In the genomic region with DNA sequence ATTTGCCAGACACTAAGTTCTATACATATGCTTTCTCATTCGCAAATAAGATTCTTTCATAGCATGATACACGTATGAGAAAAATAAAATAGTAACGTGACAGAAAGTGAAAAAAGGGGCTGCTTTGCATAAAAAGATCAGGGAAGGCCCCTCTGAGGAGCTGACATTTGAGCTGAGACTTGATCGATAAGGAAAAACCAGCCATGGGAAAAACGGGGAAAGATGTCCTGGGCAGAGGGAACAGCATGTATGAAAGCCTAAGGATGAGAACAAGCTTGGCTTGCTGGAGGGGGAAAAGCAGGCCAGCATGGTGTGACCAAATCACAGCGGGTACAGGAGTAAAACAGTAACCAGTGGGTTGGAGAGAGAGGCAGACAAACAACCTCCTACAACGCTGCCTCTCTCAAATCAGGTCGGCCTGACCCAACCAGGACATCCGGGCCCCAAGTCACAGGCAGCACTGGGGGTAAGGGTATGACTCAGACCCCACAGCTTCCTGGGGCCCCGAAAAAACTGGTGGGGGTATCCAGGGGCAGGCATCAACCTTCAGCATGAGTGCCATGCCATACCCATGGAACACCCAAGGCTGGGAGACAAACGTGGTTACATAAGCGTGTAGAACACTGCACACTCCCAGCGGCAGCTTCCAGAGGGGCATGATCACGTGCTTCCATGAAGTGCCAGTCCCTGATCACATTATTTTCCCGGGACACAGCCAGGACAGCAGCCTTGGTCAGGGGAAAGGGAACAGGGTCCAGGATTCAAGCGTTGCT, we compare ENCODE assay signal across 9 cellular contexts. TPM values are rescaled to one million over a fixed set of nuclear protein-coding genes. Genes with fewer than 3 reads are reported as not detected.
DNase-seq lines count a peak whose midpoint lies in the region; ATAC-seq and TF ChIP-seq lines count a peak whose summit lies in the region.
"Had no signal": no experiment of that assay in that cellular context is flagged by ENCODE, and none has a peak within 500 bp of the region (broad histone marks: within the 10 kb centered on the region; RNA-seq: fewer than 3 reads in every experiment).

No MANE protein-coding gene starts in this region.

- H3K36me3 Mint-ChIP-seq in activated CD4-positive, alpha-beta T cell treated with anti-CD3 and anti-CD28 coated beads, Interleukin-2, amount 10 ng/mL, durations not matched to agents 24 days and 14 days (ENCODE audit: low read depth), result peaks cover 65% of the 10 kb centered on the region

- H3K4me1 ChIP-seq in esophagus squamous epithelium, result peaks cover 42 to 86% (median 61%) of the 10 kb centered on the region in 3 donors

- no peak for TF ChIP-seq CTCF in esophagus squamous epithelium (IDR thresholded peaks at IDR 0.05)

- no peaks in the 10 kb centered on the region for H3K9me3 ChIP-seq in esophagus squamous epithelium

- H3K4me1 Mint-ChIP-seq in activated CD4-positive, alpha-beta T cell treated with anti-CD3 and anti-CD28 coated beads, Interleukin-2, amount 10 ng/mL, durations not matched to agents 24 days and 14 days, result peaks cover 65% of the 10 kb centered on the region

- WGBS in esophagus squamous epithelium, 2 donors, result 62 to 76% methylated on average over 10 to 12 of the region's 16 CpGs

- H3K27me3 Mint-ChIP-seq in activated CD4-positive, alpha-beta T cell treated with anti-CD3 and anti-CD28 coated beads, Interleukin-2, amount 10 ng/mL, durations not matched to agents 24 days and 14 days, result no peaks in the 10 kb centered on the region

- H3K4me3 Mint-ChIP-seq in activated CD4-positive, alpha-beta T cell treated with anti-CD3 and anti-CD28 coated beads, Interleukin-2, amount 10 ng/mL, durations not matched to agents 24 days and 14 days, result peak overlapping the region; percentile 82

- H3K36me3 ChIP-seq in esophagus squamous epithelium (peaks cover 0 to 14% (median 0%) of the 10 kb centered on the region in 3 donors), H7 (replicated peaks; ENCODE audit: control insufficient read depth, insufficient read depth, low read length) (no peaks in the 10 kb centered on the region; the same call in 1 of the 2 replicates)

- no peak for TF ChIP-seq POLR2A in esophagus squamous epithelium (IDR thresholded peaks at IDR 0.05)

- H3K27ac Mint-ChIP-seq in activated CD4-positive, alpha-beta T cell treated with anti-CD3 and anti-CD28 coated beads, Interleukin-2, amount 10 ng/mL, durations not matched to agents 24 days and 14 days, result peak overlapping the region; percentile 94

- H3K27me3 ChIP-seq in esophagus squamous epithelium (no peaks in the 10 kb centered on the region), H7 (ENCODE audit: control insufficient read depth, insufficient read depth, low read length) (no peaks in the 10 kb centered on the region)

- peak overlapping the region in 2 of 4 donors; percentile 90 to 94 for H3K4me3 ChIP-seq in esophagus squamous epithelium
- H3K4me3 ChIP-seq in H7 (ENCODE audit: insufficient read depth, low read depth, low read length), result no peak overlapping the region

- H3K9me3 Mint-ChIP-seq in activated CD4-positive, alpha-beta T cell treated with anti-CD3 and anti-CD28 coated beads, Interleukin-2, amount 10 ng/mL, durations not matched to agents 24 days and 14 days, result no peaks in the 10 kb centered on the region

- H3K27ac ChIP-seq in esophagus squamous epithelium, result peak overlapping the region; percentile 13 to 99 (median 44)

- intact Hi-C loops in activated CD4-positive, alpha-beta T cell treated with anti-CD3 and anti-CD28 coated beads, Interleukin-2, amount 10 ng/mL, durations not matched to agents 24 days and 14 days (cut with micrococcal nuclease), result loop anchor here (1.0 to 2.0 kb wide), 6 partner anchors 9 to 174 kb away; a partner anchor contains a TSS
- intact Hi-C loops in esophagus squamous epithelium (cut with DNase I), result no loop called here

- ATAC-seq in GM18909 (IDR thresholded peaks at IDR 0.05; ENCODE audit: poor library complexity, unreplicated experiment) (peak; percentile 54), HG03064 (IDR thresholded peaks at IDR 0.05; ENCODE audit: low read depth, unreplicated experiment) (peak; percentile 40)

- peak; percentile 88 for DNase-seq in activated CD4-positive, alpha-beta T cell treated with anti-CD3 and anti-CD28 coated beads, Interleukin-2, amount 10 ng/mL, durations not matched to agents 24 days and 14 days
- DNase-seq in esophagus squamous epithelium (lab: John Stamatoyannopoulos, UW), result no peak
- peak; percentile 51 to 80 (median 65) for DNase-seq in stimulated activated CD4-positive, alpha-beta T cell treated with anti-CD3 and anti-CD28 coated beads, TNF-alpha, amount 100 ng/mL, for 24 hours (ENCODE audit: low read depth in 3 of 3)
- DNase-seq in NCI-H2171 (lab: John Stamatoyannopoulos, UW), result no peak
- no peak for DNase-seq in H7
- no peak for DNase-seq in NCI-H1105 treated with DMSO at 0.1 percent for 48 hours (lab: John Stamatoyannopoulos, UW)

RNA-seq across cellular contexts. Expression of a gene that starts 2.2 kb away (rescaled TPM):
- 345 and 360 TPM in 2 replicates for total RNA-seq in activated CD4-positive, alpha-beta T cell treated with anti-CD3 and anti-CD28 coated beads, Interleukin-2, amount 10 ng/mL, durations not matched to agents 24 days and 14 days
- 100 to 1,000 TPM in 1 of 4 donors, 10 to 100 TPM in 3; 55.5 to 109 (median 95.4) TPM for total RNA-seq in esophagus squamous epithelium
- total RNA-seq in H7 (2014; rRNA removed; shearing (Covaris generic)), result 27.3 and 38.6 TPM in 2 replicates

RNA-seq across cellular contexts. Expression of a gene that starts 58.3 kb away (rescaled TPM):
- total RNA-seq in activated CD4-positive, alpha-beta T cell treated with anti-CD3 and anti-CD28 coated beads, Interleukin-2, amount 10 ng/mL, durations not matched to agents 24 days and 14 days, result not detected in 2 replicates
- 1,000 to 10,000 TPM in 1 of 4 donors, 100 to 1,000 TPM in 3; 166 to 1,028 (median 489) TPM for total RNA-seq in esophagus squamous epithelium
- total RNA-seq in H7 (2014; rRNA removed; shearing (Covaris generic)), result 22.4 and 39.8 TPM in 2 replicates
- total RNA-seq: T-helper 1 cell treated with Interleukin-12 subunit alpha and Interleukin-12 subunit beta and Interleukin-4 antibody, amounts not matched to agents 30 ng/mL and 1 ng/mL, for 36 hours had no signal

Comparison
In these comparisons a context has a peak if more than half of its experiments do, and no peak if none do; other contexts are left out.
1. DNase-seq: peak in activated CD4-positive, alpha-beta T cell treated with anti-CD3 and anti-CD28 coated beads, Interleukin-2, amount 10 ng/mL, durations not matched to agents 24 days and 14 days (single experiment) and stimulated activated CD4-positive, alpha-beta T cell treated with anti-CD3 and anti-CD28 coated beads, TNF-alpha, amount 100 ng/mL, for 24 hours (3 of 3); none in esophagus squamous epithelium (single experiment), NCI-H2171 (single experiment), H7 (single experiment) and NCI-H1105 treated with DMSO at 0.1 percent for 48 hours (single experiment).
2. RNA of a gene that starts 58.3 kb away (total RNA-seq): 166 to 1,028 TPM in esophagus squamous epithelium and 22.4 to 39.8 TPM in H7; not detected in activated CD4-positive, alpha-beta T cell treated with anti-CD3 and anti-CD28 coated beads, Interleukin-2, amount 10 ng/mL, durations not matched to agents 24 days and 14 days; every median in the first group is over 10 times any median in the second.